Comparison of ENCODE assay signal across 12 cellular contexts in genomic region chr16:56460101-56460500, GRCh38.
"Had no signal": no experiment of that assay in that cellular context is flagged by ENCODE, and none has a peak within 500 bp of the region (broad histone marks: within the 10 kb centered on the region; RNA-seq: fewer than 3 reads in every experiment).

No MANE protein-coding gene starts in this region.

- H3K4me3 ChIP-seq: breast epithelium, pancreas, tibial artery, vagina had no signal

- H3K27me3 ChIP-seq: breast epithelium, pancreas, tibial artery, vagina had no signal

- H3K9me3 ChIP-seq: breast epithelium, pancreas, tibial artery, vagina had no signal

- ATAC-seq: activated CD4-positive, CD25-positive, alpha-beta regulatory T cell treated with anti-CD3 and anti-CD28 coated beads, Interleukin-2, amount 50 U/mL, for 24 hours; pancreas; T-helper 17 cell had no signal

- H3K4me1 ChIP-seq: breast epithelium, tibial artery, vagina had no signal

- DNase-seq: activated CD4-positive, alpha-beta T cell treated with anti-CD3 and anti-CD28 coated beads, Interleukin-2, amount 50 U/mL, for 4 hours; activated gamma-delta T cell; activated T-cell treated with anti-CD3 and anti-CD28 coated beads, Interleukin-2, amount 50 U/mL, for 1 hour; kidney glomerular epithelial cell; pancreas; stimulated activated CD4-positive, alpha-beta T cell treated with anti-CD3 and anti-CD28 coated beads, Interleukin-4, amount 100 ng/mL, for 4 hours; T-helper 17 cell; tibial artery had no signal

- H3K36me3 ChIP-seq: breast epithelium had no signal

- H3K27ac ChIP-seq: breast epithelium, pancreas, tibial artery, vagina had no signal

- FAIRE-seq: pancreas, TTC549 had no signal
